15 cellular contexts compared by ENCODE assay signal in genomic region chr18:36534154-36534688, GRCh38.
DNase-seq lines count a peak whose midpoint lies in the region; ATAC-seq and TF ChIP-seq lines count a peak whose summit lies in the region.
"Had no signal": no experiment of that assay in that cellular context is flagged by ENCODE, and none has a peak within 500 bp of the region (broad histone marks: within the 10 kb centered on the region; RNA-seq: fewer than 3 reads in every experiment).

No MANE protein-coding gene starts in this region.

- ATAC-seq in GM19324 (IDR thresholded peaks at IDR 0.05; ENCODE audit: low FRiP score, unreplicated experiment): peak; percentile 82
- peak; percentile 71 for ATAC-seq in HG03442 (IDR thresholded peaks at IDR 0.05; ENCODE audit: unreplicated experiment)
- ATAC-seq: left colon had no signal

- no peak overlapping the region for H3K27ac ChIP-seq in coronary artery
- H3K27ac ChIP-seq: HL-60, suprapubic skin had no signal

- H3K4me3 ChIP-seq in coronary artery: no peak overlapping the region
- H3K4me3 ChIP-seq: skin epidermis, suprapubic skin had no signal

- peak; percentile 11 for DNase-seq in GM10266 (ENCODE audit: extremely low spot score)
- DNase-seq in coronary artery (ENCODE audit: low spot score): peak; percentile 19
- no peak for DNase-seq in SW 1271 (lab: John Stamatoyannopoulos, UW)
- DNase-seq in ACHN: no peak
- DNase-seq in dermis blood vessel endothelial cell: no peak
- no peak for DNase-seq in nucleus accumbens (lab: John Stamatoyannopoulos, UW)
- DNase-seq: anterior cingulate cortex, left colon, NCI-H510A treated with DMSO at 0.1 percent for 48 hours, SHP77 had no signal

- TF ChIP-seq CTCF in GM10266 (IDR thresholded peaks at IDR 0.05; ENCODE audit: control insufficient read depth, insufficient read depth, low read depth, missing control alignments): no peak
- TF ChIP-seq CTCF in coronary artery (IDR thresholded peaks at IDR 0.05): no peak

- in situ Hi-C loops in ACHN (cut with HindIII; ENCODE audit: low pct_ligation_motif_present, low pct_unique_long_range_greater_than_20kb, low sequenced_read_pairs): no loop called here

Comparison
In these comparisons a context has a peak if more than half of its experiments do, and no peak if none do; other contexts are left out.
1. DNase-seq: peak in GM10266 (single experiment) and coronary artery (single experiment); none in SW 1271 (0 of 2), ACHN (single experiment), dermis blood vessel endothelial cell (single experiment) and nucleus accumbens (0 of 56).